In genomic region chr1:21255284-21255942, GRCh38 we compare ENCODE assay signal across 8 cellular contexts. TPM values are rescaled to one million over a fixed set of nuclear protein-coding genes. Genes with fewer than 3 reads are reported as not detected.
DNase-seq lines count a peak whose midpoint lies in the region; ATAC-seq and TF ChIP-seq lines count a peak whose summit lies in the region.

No MANE protein-coding gene starts in this region.

- TF ChIP-seq CTCF in GM12874 (IDR thresholded peaks at IDR 0.05; ENCODE audit: insufficient read depth, low read depth, low read length) (peak; percentile 78), left ventricle myocardium inferior (IDR thresholded peaks at IDR 0.05; ENCODE audit: borderline replicate concordance) (peak; percentile 90), retinal pigment epithelial cell (conservative IDR thresholded peaks at IDR 0.05; ENCODE audit: low read depth, low read length) (peak; percentile 92)

- H3K4me3 ChIP-seq in left ventricle myocardium inferior = no peak overlapping the region
- H3K4me3 ChIP-seq in retinal pigment epithelial cell (ENCODE audit: low read length) = no peak overlapping the region

- peaks cover 39% of the 10 kb centered on the region for H3K4me1 Mint-ChIP-seq in T-helper 17 cell

- H3K4me3 Mint-ChIP-seq in T-helper 17 cell = peak overlapping the region; percentile 19

- peak overlapping the region; percentile 64 for H3K27ac ChIP-seq in left ventricle myocardium inferior (replicated peaks)

- no peaks in the 10 kb centered on the region for H3K27me3 ChIP-seq in left ventricle myocardium inferior (ENCODE audit: low read depth)

- H3K36me3 ChIP-seq in left ventricle myocardium inferior = peaks cover 68% of the 10 kb centered on the region

- peaks cover 7% of the 10 kb centered on the region for H3K36me3 Mint-ChIP-seq in T-helper 17 cell (ENCODE audit: low read depth)

- peak; percentile 61 to 80 for DNase-seq in NCI-H1930 (lab: John Stamatoyannopoulos, UW)
- peak; percentile 53 to 84 (median 60) for DNase-seq in T-helper 17 cell
- DNase-seq in amniotic epithelial cell (ENCODE audit: low read depth) = peak; percentile 78
- DNase-seq in left ventricle myocardium inferior = peak; percentile 90
- no peak for DNase-seq in retinal pigment epithelial cell (ENCODE audit: low read depth)

- H3K27me3 Mint-ChIP-seq in T-helper 17 cell = no peaks in the 10 kb centered on the region

- ATAC-seq in T-helper 17 cell (peak; percentile 71), HG03196 (IDR thresholded peaks at IDR 0.05; ENCODE audit: unreplicated experiment) (no peak), GM18858 (IDR thresholded peaks at IDR 0.05; ENCODE audit: unreplicated experiment) (no peak)

- H3K27ac Mint-ChIP-seq in T-helper 17 cell = peak overlapping the region; percentile 66

- H3K9me3 ChIP-seq in T-helper 17 cell (ENCODE audit: control insufficient read depth, low read length, poor library complexity, severe bottlenecking) (no peaks in the 10 kb centered on the region), left ventricle myocardium inferior (replicated peaks) (no peaks in the 10 kb centered on the region)

- intact Hi-C loops in left ventricle myocardium inferior (cut with micrococcal nuclease) = loop anchor here (5.0 kb wide), 1 partner anchor 77 kb away; no protein-coding TSS in a partner anchor

- H3K4me1 ChIP-seq in left ventricle myocardium inferior = peaks cover 51% of the 10 kb centered on the region

RNA-seq across cellular contexts. Expression of gene ECE1, which starts 34.9 kb away (rescaled TPM):
- total RNA-seq in T-helper 17 cell (100 to 1,000 TPM; 116 to 117 TPM), left ventricle myocardium inferior (54.7 TPM)
